ENCODE assay signal across 8 cellular contexts in the genomic region with DNA sequence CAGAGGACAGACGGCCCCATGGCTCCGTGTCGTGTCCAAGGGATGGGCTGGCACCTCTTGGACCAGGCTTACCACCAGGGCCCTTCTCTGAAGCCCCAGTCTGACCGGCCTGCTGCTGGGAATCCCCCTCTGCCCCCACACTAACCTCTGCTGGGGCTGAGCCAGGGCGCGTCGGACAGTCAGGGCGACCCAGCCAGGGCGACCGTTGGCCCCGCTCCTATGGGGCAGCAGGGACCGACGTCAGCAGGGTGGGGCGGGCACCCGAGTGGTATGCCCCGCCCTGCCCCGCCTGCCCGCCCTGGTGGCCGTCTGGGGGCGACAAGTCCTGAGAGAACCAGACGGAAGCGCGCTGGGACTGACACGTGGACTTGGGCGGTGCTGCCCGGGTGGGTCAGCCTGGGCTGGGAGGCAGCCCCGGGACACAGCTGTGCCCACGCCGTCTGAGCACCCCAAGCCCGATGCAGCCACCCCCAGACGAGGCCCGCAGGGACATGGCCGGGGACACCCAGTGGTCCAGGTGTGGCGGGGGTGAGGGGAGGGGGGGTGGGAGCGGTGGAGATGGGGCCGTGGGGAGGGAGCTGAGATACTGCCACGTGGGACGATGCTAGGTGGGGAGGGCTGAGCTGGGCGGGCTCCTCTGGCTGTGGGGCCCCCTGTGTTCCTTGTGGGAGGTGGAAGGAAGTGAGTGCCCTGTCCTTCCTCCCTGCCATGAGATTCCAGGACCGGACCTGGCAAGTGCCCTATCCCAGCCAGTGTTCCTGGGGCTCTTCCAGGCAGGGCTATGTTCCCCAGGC. TPM values are rescaled to one million over a fixed set of nuclear protein-coding genes. Genes with fewer than 3 reads are reported as not detected.
A peak's percentile ranks its signal among the peaks of the same experiment; 100 is the strongest.
DNase-seq lines count a peak whose midpoint lies in the region; ATAC-seq and TF ChIP-seq lines count a peak whose summit lies in the region.

TSS of gene SLC17A9 (plus strand) at position 337 of the 794 bp plus-strand sequence. CDS start at position 459, 122 bp downstream.

- intact Hi-C loops in activated B cell treated with CpG ODN at 0.5 μM for 24 hours (cut with micrococcal nuclease): loop anchor here (10.0 kb wide), 1 partner anchor 62 kb away; no protein-coding TSS in a partner anchor
- intact Hi-C loops in uterus (cut with DNase I; ENCODE audit: low total_unique reads): no loop called here

- H3K27ac Mint-ChIP-seq in activated B cell treated with CpG ODN at 0.5 μM for 24 hours: peak within 1 kb of the TSS; percentile 96

- H3K4me3 Mint-ChIP-seq in activated B cell treated with CpG ODN at 0.5 μM for 24 hours: peak within 1 kb of the TSS; percentile 86

- TF ChIP-seq CTCF in activated B cell treated with CpG ODN at 0.5 μM for 24 hours (IDR thresholded peaks at IDR 0.05): no peak
- no peak for TF ChIP-seq CTCF in epithelial cell of proximal tubule (conservative IDR thresholded peaks at IDR 0.05; ENCODE audit: low read depth, low read length)
- TF ChIP-seq CTCF in uterus (IDR thresholded peaks at IDR 0.05): no peak

- peak; percentile 33 for DNase-seq in stimulated activated CD4-positive, alpha-beta T cell treated with anti-CD3 and anti-CD28 coated beads, Interleukin-12 subunit alpha, Interleukin-12 subunit beta, amount 100 ng/mL, for 4 hours
- no peak for DNase-seq in stimulated activated CD4-positive, alpha-beta T cell treated with anti-CD3 and anti-CD28 coated beads, Interleukin-4, amount 100 ng/mL, for 24 hours
- peak; percentile 76 for DNase-seq in activated B cell treated with CpG ODN at 0.5 μM for 24 hours
- DNase-seq in epithelial cell of proximal tubule (ENCODE audit: low read depth): no peak
- peak; percentile 32 to 38 for DNase-seq in uterus
- no peak for DNase-seq in NCI-H446 treated with DMSO at 0.1 percent for 48 hours (lab: John Stamatoyannopoulos, UW)

- peaks cover 20% of the 10 kb centered on the region for H3K36me3 ChIP-seq in muscle layer of colon (ENCODE audit: insufficient read depth, low read length)
- H3K36me3 ChIP-seq in uterus: no peaks in the 10 kb centered on the region

- ATAC-seq in HG03280 (IDR thresholded peaks at IDR 0.05; ENCODE audit: unreplicated experiment) (peak; percentile 68), activated B cell treated with CpG ODN at 0.5 μM for 24 hours (ENCODE audit: low read depth) (peak; percentile 45)

- TF ChIP-seq POLR2A in uterus (IDR thresholded peaks at IDR 0.05): no peak

- no peaks in the 10 kb centered on the region for H3K27me3 ChIP-seq in muscle layer of colon (ENCODE audit: control insufficient read depth in 1 of 2, insufficient read depth in 2 of 2, low read length in 2 of 2)
- no peaks in the 10 kb centered on the region for H3K27me3 ChIP-seq in uterus

- POLR2A ChIA-PET in activated B cell treated with CpG ODN at 0.5 μM for 24 hours (lab: Charles Lee): interaction anchor here (2.0 to 3.3 kb wide), 6 partner anchors 15 to 33 kb away, joined by 7 to 59 read pairs (median 19); partner anchors contain the start of genes DIDO1 and GID8

- CTCF ChIA-PET in activated B cell treated with CpG ODN at 0.5 μM for 24 hours (lab: Charles Lee): interaction anchor here (0.5 kb wide), 1 partner anchor 51 kb away, joined by 4 read pairs; no protein-coding TSS in a partner anchor

- H3K9ac ChIP-seq in muscle layer of colon (ENCODE audit: low read length): peak within 1 kb of the TSS; percentile 79

- H3K27me3 Mint-ChIP-seq in activated B cell treated with CpG ODN at 0.5 μM for 24 hours: no peaks in the 10 kb centered on the region

- H3K9me3 ChIP-seq in muscle layer of colon (ENCODE audit: low read length): no peaks in the 10 kb centered on the region
- no peaks in the 10 kb centered on the region for H3K9me3 ChIP-seq in uterus

- H3K36me3 Mint-ChIP-seq in activated B cell treated with CpG ODN at 0.5 μM for 24 hours (ENCODE audit: low read depth): peaks cover 37% of the 10 kb centered on the region

- H3K4me1 Mint-ChIP-seq in activated B cell treated with CpG ODN at 0.5 μM for 24 hours: peaks cover 36% of the 10 kb centered on the region

- no peaks in the 10 kb centered on the region for H3K9me3 Mint-ChIP-seq in activated B cell treated with CpG ODN at 0.5 μM for 24 hours

- peak within 1 kb of the TSS; percentile 80 for H3K27ac ChIP-seq in muscle layer of colon (ENCODE audit: low read depth, low read length)
- H3K27ac ChIP-seq in uterus: peak within 1 kb of the TSS; percentile 65 to 83

- peaks cover 22% of the 10 kb centered on the region for H3K4me1 ChIP-seq in muscle layer of colon (ENCODE audit: insufficient read depth, low read length)
- peaks cover 5 to 18% of the 10 kb centered on the region in 2 donors for H3K4me1 ChIP-seq in uterus

- peak within 1 kb of the TSS; percentile 21 for H3K4me3 ChIP-seq in epithelial cell of proximal tubule (ENCODE audit: low read depth, low read length)
- peak within 1 kb of the TSS; percentile 26 to 60 for H3K4me3 ChIP-seq in muscle layer of colon (ENCODE audit: low read depth in 1 of 2, low read length in 2 of 2)
- H3K4me3 ChIP-seq in uterus: peak within 1 kb of the TSS; percentile 7 to 20

RNA-seq across cellular contexts. Expression of gene SLC17A9, which starts in this region (rescaled TPM):
- total RNA-seq in activated B cell treated with CpG ODN at 0.5 μM for 24 hours: 45.0 and 47.6 TPM in 2 replicates
- total RNA-seq in epithelial cell of proximal tubule: 17.4 and 19.5 TPM in 2 replicates
- total RNA-seq in uterus: 1 to 10 TPM in 2 of 4 donors, under 1 TPM in 1, not detected in 1; 0.26 to 5.4 (median 1.6) TPM

Comparison
In these comparisons a context has a peak if more than half of its experiments do, and no peak if none do; other contexts are left out.
1. DNase-seq: peak in stimulated activated CD4-positive, alpha-beta T cell treated with anti-CD3 and anti-CD28 coated beads, Interleukin-12 subunit alpha, Interleukin-12 subunit beta, amount 100 ng/mL, for 4 hours (single experiment), activated B cell treated with CpG ODN at 0.5 μM for 24 hours (single experiment) and uterus (2 of 2); none in stimulated activated CD4-positive, alpha-beta T cell treated with anti-CD3 and anti-CD28 coated beads, Interleukin-4, amount 100 ng/mL, for 24 hours (single experiment), epithelial cell of proximal tubule (single experiment) and NCI-H446 treated with DMSO at 0.1 percent for 48 hours (single experiment).
2. Peak in every context shown above with its lines, with median percentiles within 50 percentile points of each other: H3K4me3 ChIP-seq.